ENCODE assay signal across 22 cellular contexts in the genomic region with DNA sequence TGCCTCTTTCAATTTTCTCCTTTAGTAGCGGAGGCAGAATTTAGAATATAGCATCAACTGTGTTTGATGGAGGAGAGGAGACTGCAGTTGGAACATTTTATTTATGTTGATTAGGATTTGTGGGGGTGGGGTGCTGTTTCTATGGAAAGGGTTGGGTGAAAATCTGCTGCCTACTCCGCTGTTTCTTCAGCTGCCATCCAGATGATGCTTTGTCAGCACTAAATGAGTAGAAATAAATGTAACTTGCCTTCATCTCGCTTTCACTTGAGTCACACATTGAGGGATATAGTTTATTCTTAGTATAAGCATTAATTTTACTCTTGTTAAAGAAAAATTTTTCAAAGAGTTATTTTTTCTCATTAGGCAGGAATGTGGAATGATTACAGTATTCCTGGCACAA.
"Had no signal": no experiment of that assay in that cellular context is flagged by ENCODE, and none has a peak within 500 bp of the region (broad histone marks: within the 10 kb centered on the region; RNA-seq: fewer than 3 reads in every experiment).

No MANE protein-coding gene starts in this region.

- H3K4me3 ChIP-seq: left ventricle myocardium inferior, ovary, psoas muscle, skin epidermis, suprapubic skin, transverse colon, uterus had no signal

- H3K27me3 Mint-ChIP-seq: activated B cell treated with CpG ODN at 0.5 μM for 24 hours; activated CD8-positive, alpha-beta T cell treated with anti-CD3 and anti-CD28 coated beads for 36 hours; activated naive CD8-positive, alpha-beta T cell treated with anti-CD3 and anti-CD28 coated beads, Interleukin-2, amount 10 ng/mL, durations not matched to agents 7 days and 5 days; stimulated activated naive CD8-positive, alpha-beta T cell treated with anti-CD3 and anti-CD28 coated beads, Interleukin-15, amount 100 ng/mL, for 72 hours had no signal

- H3K27ac ChIP-seq: brain microvascular endothelial cell, left ventricle myocardium inferior, ovary, psoas muscle, skin epidermis, suprapubic skin, transverse colon, uterus had no signal

- H3K9me3 Mint-ChIP-seq: activated B cell treated with CpG ODN at 0.5 μM for 24 hours; activated CD8-positive, alpha-beta T cell treated with anti-CD3 and anti-CD28 coated beads for 36 hours; activated naive CD8-positive, alpha-beta T cell treated with anti-CD3 and anti-CD28 coated beads, Interleukin-2, amount 10 ng/mL, durations not matched to agents 7 days and 5 days; activated T-helper 2 cell treated with anti-CD3 and anti-CD28 coated beads, Interferon-gamma antibody, Interleukin-2, Interleukin-4, amounts not matched to agents 10 μg/mL and 5 μg/mL and 100 μg/mL, durations not matched to agents 14 hours and 24 hours and 36 hours; stimulated activated naive CD8-positive, alpha-beta T cell treated with anti-CD3 and anti-CD28 coated beads, Interleukin-15, amount 100 ng/mL, for 72 hours had no signal

- H3K9me3 ChIP-seq: left ventricle myocardium inferior, ovary, psoas muscle, suprapubic skin, transverse colon, uterus had no signal

- H3K36me3 ChIP-seq: ovary, uterus had no signal

- DNase-seq: activated B cell treated with CpG ODN at 0.5 μM for 24 hours; activated CD4-positive, alpha-beta T cell treated with anti-CD3 and anti-CD28 coated beads for 48 hours; activated CD8-positive, alpha-beta T cell treated with anti-CD3 and anti-CD28 coated beads for 36 hours; activated naive CD4-positive, alpha-beta T cell treated with Interleukin-2 at 50 U/mL for 16 hours; activated naive CD8-positive, alpha-beta T cell treated with anti-CD3 and anti-CD28 coated beads, Interleukin-2, amount 10 ng/mL, durations not matched to agents 7 days and 5 days; activated T-cell treated with anti-CD3 and anti-CD28 coated beads, Interleukin-2, amount 50 U/mL, for 1 hour; brain microvascular endothelial cell; central memory CD4-positive, alpha-beta T cell; effector CD8-positive, alpha-beta T cell; foreskin melanocyte; left ventricle myocardium inferior; mammary epithelial cell; ovary; psoas muscle; right cardiac atrium; stimulated activated CD4-positive, alpha-beta T cell treated with anti-CD3 and anti-CD28 coated beads, Interleukin-2, amount 100 ng/mL, for 48 hours; stimulated activated naive CD8-positive, alpha-beta T cell treated with anti-CD3 and anti-CD28 coated beads, Interleukin-15, amount 100 ng/mL, for 72 hours; transverse colon; uterus had no signal

- H3K27ac Mint-ChIP-seq: activated B cell treated with CpG ODN at 0.5 μM for 24 hours; activated CD8-positive, alpha-beta T cell treated with anti-CD3 and anti-CD28 coated beads for 36 hours; activated naive CD8-positive, alpha-beta T cell treated with anti-CD3 and anti-CD28 coated beads, Interleukin-2, amount 10 ng/mL, durations not matched to agents 7 days and 5 days had no signal

- H3K4me1 ChIP-seq: left ventricle myocardium inferior, psoas muscle, suprapubic skin, transverse colon, uterus had no signal

- H3K4me3 Mint-ChIP-seq: activated B cell treated with CpG ODN at 0.5 μM for 24 hours; activated CD8-positive, alpha-beta T cell treated with anti-CD3 and anti-CD28 coated beads for 36 hours; activated naive CD8-positive, alpha-beta T cell treated with anti-CD3 and anti-CD28 coated beads, Interleukin-2, amount 10 ng/mL, durations not matched to agents 7 days and 5 days; stimulated activated naive CD8-positive, alpha-beta T cell treated with anti-CD3 and anti-CD28 coated beads, Interleukin-15, amount 100 ng/mL, for 72 hours had no signal

- H3K27me3 ChIP-seq: brain microvascular endothelial cell, ovary, suprapubic skin, transverse colon, uterus had no signal

- H3K4me1 Mint-ChIP-seq: activated B cell treated with CpG ODN at 0.5 μM for 24 hours; activated naive CD8-positive, alpha-beta T cell treated with anti-CD3 and anti-CD28 coated beads, Interleukin-2, amount 10 ng/mL, durations not matched to agents 7 days and 5 days; stimulated activated naive CD8-positive, alpha-beta T cell treated with anti-CD3 and anti-CD28 coated beads, Interleukin-15, amount 100 ng/mL, for 72 hours had no signal

- ATAC-seq: activated CD8-positive, alpha-beta T cell treated with anti-CD3 and anti-CD28 coated beads for 36 hours; psoas muscle; right cardiac atrium; stimulated activated naive CD8-positive, alpha-beta T cell treated with anti-CD3 and anti-CD28 coated beads, Interleukin-15, amount 100 ng/mL, for 72 hours had no signal
